ENCODE assay signal across 24 cellular contexts in genomic region chr5:78666041-78666444, GRCh38. TPM values are rescaled to one million over a fixed set of nuclear protein-coding genes. Genes with fewer than 3 reads are reported as not detected.
A peak's percentile ranks its signal among the peaks of the same experiment; 100 is the strongest.
DNase-seq lines count a peak whose midpoint lies in the region; ATAC-seq, FAIRE-seq and TF ChIP-seq lines count a peak whose summit lies in the region.
"Had no signal": no experiment of that assay in that cellular context is flagged by ENCODE, and none has a peak within 500 bp of the region (broad histone marks: within the 10 kb centered on the region; RNA-seq: fewer than 3 reads in every experiment).

No MANE protein-coding gene starts in this region.

- H3K36me3 Mint-ChIP-seq in chondrocyte (ENCODE audit: low read depth), result peaks cover 2% of the 10 kb centered on the region
- H3K36me3 Mint-ChIP-seq: activated naive CD8-positive, alpha-beta T cell; naive B cell had no signal

- POLR2A ChIA-PET in AG04450 (lab: Yijun Ruan, JAX), result no interaction called here

- H3K4me1 Mint-ChIP-seq in chondrocyte (ENCODE audit: low read depth), result peaks cover 20% of the 10 kb centered on the region
- H3K4me1 Mint-ChIP-seq: activated CD4-positive, alpha-beta T cell treated with anti-CD3 and anti-CD28 coated beads for 36 hours had no signal

- no peaks in the 10 kb centered on the region for H3K9me3 Mint-ChIP-seq in chondrocyte (ENCODE audit: low read depth)

- H3K36me3 ChIP-seq in small intestine (ENCODE audit: control insufficient read depth in 2 of 2, insufficient read depth in 2 of 2, low read length in 2 of 2), result no peaks in the 10 kb centered on the region
- H3K36me3 ChIP-seq: brain microvascular endothelial cell, pancreas, sigmoid colon had no signal

- H3K27me3 ChIP-seq in AG04450 (ENCODE audit: control insufficient read depth, insufficient read depth, low read length) (no peaks in the 10 kb centered on the region), small intestine (ENCODE audit: control insufficient read depth in 2 of 2, insufficient read depth in 2 of 2, low read length in 2 of 2) (no peaks in the 10 kb centered on the region)
- H3K27me3 ChIP-seq: brain microvascular endothelial cell, pancreas, sigmoid colon had no signal

- peak overlapping the region; percentile 59 for H3K27ac ChIP-seq in AG04450 (ENCODE audit: low read depth, low read length)
- no peak overlapping the region for H3K27ac ChIP-seq in small intestine (ENCODE audit: low read depth in 1 of 2, low read length in 1 of 2)
- H3K27ac ChIP-seq: brain microvascular endothelial cell, C4-2B, coronary artery, pancreas, sigmoid colon had no signal

- TF ChIP-seq CTCF in AG04450 (IDR thresholded peaks at IDR 0.05; ENCODE audit: low read depth, low read length), result no peak
- TF ChIP-seq CTCF in chondrocyte (IDR thresholded peaks at IDR 0.05), result no peak

- FAIRE-seq in small intestine (lab: Jason Lieb, UNC), result no peak
- FAIRE-seq: D721Med, endometrium, G401.6, HTR-8/SVneo, kidney, pancreas had no signal

- ATAC-seq in GM21526 (IDR thresholded peaks at IDR 0.05; ENCODE audit: low FRiP score, unreplicated experiment), result no peak
- ATAC-seq: activated CD4-positive, alpha-beta T cell treated with anti-CD3 and anti-CD28 coated beads for 36 hours had no signal

- DNase-seq in AG04450 (ENCODE audit: low read depth, low spot score), result no peak
- DNase-seq in NCI-H146 treated with DMSO at 0.1 percent for 48 hours (lab: John Stamatoyannopoulos, UW; ENCODE audit: unreplicated experiment), result peak; percentile 12
- DNase-seq in chondrocyte (ENCODE audit: low spot score), result no peak
- peak; percentile 41 for DNase-seq in myocyte (ENCODE audit: low read depth)
- DNase-seq in activated CD8-positive, alpha-beta memory T cell treated with anti-CD3 and anti-CD28 coated beads, Interleukin-2, amount 50 U/mL, for 4 hours, result no peak
- DNase-seq in small intestine, result no peak
- no peak for DNase-seq in NCI-H345 treated with DMSO at 0.1 percent for 48 hours (lab: John Stamatoyannopoulos, UW; ENCODE audit: unreplicated experiment)
- DNase-seq: activated CD4-positive, alpha-beta T cell treated with anti-CD3 and anti-CD28 coated beads for 36 hours; brain microvascular endothelial cell; kidney; naive B cell; NCI-H1092 treated with DMSO at 0.1 percent for 48 hours; NCI-H2081 treated with DMSO at 0.1 percent for 48 hours; NCI-H510A treated with DMSO at 0.1 percent for 48 hours; pancreas; sigmoid colon had no signal

- H3K4me3 ChIP-seq in AG04450 (ENCODE audit: low read depth, low read length), result no peak overlapping the region
- H3K4me3 ChIP-seq in small intestine (ENCODE audit: low read depth in 1 of 2, low read length in 2 of 2), result no peak overlapping the region
- H3K4me3 ChIP-seq: coronary artery, pancreas, sigmoid colon had no signal

- no peak overlapping the region for H3K4me3 Mint-ChIP-seq in chondrocyte (ENCODE audit: unreplicated experiment)
- H3K4me3 Mint-ChIP-seq: activated CD4-positive, alpha-beta T cell treated with anti-CD3 and anti-CD28 coated beads for 36 hours; activated naive CD8-positive, alpha-beta T cell; naive B cell had no signal

- no peaks in the 10 kb centered on the region for H3K9me3 ChIP-seq in AG04450 (ENCODE audit: control insufficient read depth, insufficient read depth, low read length)
- no peaks in the 10 kb centered on the region for H3K9me3 ChIP-seq in small intestine (ENCODE audit: control insufficient read depth, low read depth)
- H3K9me3 ChIP-seq: pancreas, sigmoid colon had no signal

- no peaks in the 10 kb centered on the region for H3K27me3 Mint-ChIP-seq in chondrocyte (ENCODE audit: low read depth)

- no peaks in the 10 kb centered on the region for H3K4me1 ChIP-seq in small intestine (ENCODE audit: control insufficient read depth in 2 of 2, insufficient read depth in 1 of 2, low read depth in 1 of 2, low read length in 1 of 2)
- H3K4me1 ChIP-seq: pancreas, sigmoid colon had no signal

- H3K27ac Mint-ChIP-seq in chondrocyte (ENCODE audit: unreplicated experiment), result peak overlapping the region; percentile 43
- H3K27ac Mint-ChIP-seq: activated CD4-positive, alpha-beta T cell treated with anti-CD3 and anti-CD28 coated beads for 36 hours; activated naive CD8-positive, alpha-beta T cell had no signal

- WGBS in small intestine, 3 donors, result 60 to 83% (median 64%) methylated on average over 3 of the region's 3 CpGs

- CTCF ChIA-PET in AG04450 (lab: Charles Lee), result interaction anchor here (1.0 kb wide), 1 partner anchor 15 kb away, joined by 4 read pairs; no protein-coding TSS in a partner anchor

RNA-seq across cellular contexts. Expression of gene LHFPL2, which starts 17.5 kb away (rescaled TPM):
- polyA plus RNA-seq in AG04450 (2011; rRNA removed) (19.4 and 20.1 TPM in 2 replicates), small intestine (10 to 100 TPM in 2 of 3 donors, 1 to 10 TPM in 1; 8.9 to 15.6 (median 10.5) TPM)
- polyA minus RNA-seq in AG04450 (2011; rRNA and poly(A)+ RNA removed), result 22.8 and 30.2 TPM in 2 replicates
- total RNA-seq in chondrocyte (45.4 to 49.6 TPM (median 49.4 TPM) in 3 replicates), myocyte (30.0 and 35.4 TPM in 2 replicates)
- polyA plus RNA-seq in myocyte (2012), result 46.3 TPM

Comparison
In these comparisons a context has a peak if more than half of its experiments do, and no peak if none do; other contexts are left out.
1. DNase-seq: peak in NCI-H146 treated with DMSO at 0.1 percent for 48 hours (single experiment) and myocyte (single experiment); none in AG04450 (single experiment), chondrocyte (single experiment), activated CD8-positive, alpha-beta memory T cell treated with anti-CD3 and anti-CD28 coated beads, Interleukin-2, amount 50 U/mL, for 4 hours (single experiment), small intestine (single experiment) and NCI-H345 treated with DMSO at 0.1 percent for 48 hours (single experiment).